In the genomic region with DNA sequence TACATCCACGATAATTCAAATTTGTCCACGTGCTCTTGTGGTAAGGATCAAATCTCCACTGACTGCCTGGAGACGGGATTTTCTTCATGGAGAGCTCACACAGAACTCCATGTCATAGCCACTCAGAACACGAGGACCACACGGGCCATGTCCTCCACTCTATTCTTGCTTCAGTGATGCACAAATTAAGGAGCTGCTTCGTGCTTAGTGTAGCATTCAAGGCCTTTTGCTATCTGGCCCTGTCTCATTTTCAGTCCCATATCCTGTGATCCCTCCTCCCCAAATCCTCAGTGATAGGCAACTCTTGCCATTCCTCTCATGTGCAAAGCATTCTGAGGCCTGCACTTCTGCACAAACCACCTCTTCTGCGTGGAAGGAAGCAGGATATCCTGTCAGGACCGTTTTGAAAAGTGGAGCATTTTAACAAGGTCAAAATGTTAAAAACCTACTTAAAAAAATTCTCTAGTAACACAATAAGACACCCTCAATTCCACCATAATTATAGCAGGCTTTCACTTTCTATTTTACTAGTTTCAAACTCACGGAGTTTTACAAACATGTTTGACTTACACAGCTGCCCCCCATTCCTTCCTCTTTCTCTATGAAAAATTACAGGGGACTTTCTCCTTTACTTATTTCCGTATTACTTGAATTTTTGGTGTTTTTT, we compare ENCODE assay signal across 1 cellular context.
TF ChIP-seq lines count a peak whose summit lies in the region.

No MANE protein-coding gene starts in this region.

TF ChIP-seq in HepG2, 621 proteins besides CTCF, POLR2A, EP300 and RAD21 (continued from another document):
- no peak for TF ChIP-seq MYNN (CRISPR knock-in tag; IDR thresholded peaks at IDR 0.05; ENCODE audit: low read depth)
- no peak for TF ChIP-seq POLR2AphosphoS5 (IDR thresholded peaks at IDR 0.05; ENCODE audit: low read depth, low read length)
